Comparison of ENCODE assay signal across 15 cellular contexts in the genomic region with DNA sequence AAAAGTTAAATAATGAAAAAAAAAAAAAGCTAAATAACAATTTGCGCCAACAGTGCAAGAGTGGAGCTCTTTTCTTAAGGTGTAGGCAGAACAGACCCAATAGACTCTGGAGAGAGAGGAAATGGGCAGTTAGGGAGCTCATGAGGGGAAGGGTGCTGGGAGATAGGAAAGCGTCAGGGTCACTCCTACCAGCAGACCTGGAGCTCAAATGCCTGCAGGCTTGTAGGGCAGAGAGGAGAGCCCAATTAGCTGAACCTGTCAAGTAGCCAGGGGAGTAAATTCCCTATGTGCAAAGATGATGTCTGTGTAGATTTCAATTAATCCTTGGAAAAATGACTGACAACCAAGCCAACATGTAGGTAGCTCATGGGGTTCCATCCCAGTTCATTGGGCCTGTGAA.
"Had no signal": no experiment of that assay in that cellular context is flagged by ENCODE, and none has a peak within 500 bp of the region (broad histone marks: within the 10 kb centered on the region; RNA-seq: fewer than 3 reads in every experiment).

No MANE protein-coding gene starts in this region.

- H3K36me3 ChIP-seq: ascending aorta, neural progenitor cell, ovary had no signal

- H3K27me3 Mint-ChIP-seq: activated CD4-positive, alpha-beta memory T cell treated with anti-CD3 and anti-CD28 coated beads for 36 hours had no signal

- ATAC-seq: activated T-cell treated with anti-CD3 and anti-CD28 coated beads, Interleukin-2, amount 50 U/mL, for 72 hours; left lobe of liver had no signal

- H3K27ac Mint-ChIP-seq: activated CD4-positive, alpha-beta memory T cell treated with anti-CD3 and anti-CD28 coated beads for 36 hours; neural progenitor cell; T-helper 1 cell treated with Interleukin-12 subunit alpha and Interleukin-12 subunit beta and Interleukin-4 antibody, amounts not matched to agents 30 μg/mL and 1 μg/mL, for 36 hours had no signal

- H3K9ac ChIP-seq: neural progenitor cell had no signal

- DNase-seq: activated CD4-positive, alpha-beta memory T cell treated with anti-CD3 and anti-CD28 coated beads for 36 hours; activated CD4-positive, CD25-positive, alpha-beta regulatory T cell treated with anti-CD3 and anti-CD28 coated beads, Interleukin-2, amount 50 U/mL, for 72 hours; activated T-cell treated with anti-CD3 and anti-CD28 coated beads, Interleukin-2, amount 50 U/mL, for 72 hours; foreskin melanocyte; heart left ventricle; islet precursor cell; ovary; stimulated activated CD4-positive, alpha-beta T cell treated with anti-CD3 and anti-CD28 coated beads, Interleukin-4, amount 100 ng/mL, for 1 hour; stimulated activated CD8-positive, alpha-beta memory T cell treated with anti-CD3 and anti-CD28 coated beads, Interleukin-4, amount 100 ng/mL, for 48 hours had no signal

- H3K27me3 ChIP-seq: ascending aorta, heart left ventricle, neural progenitor cell, ovary had no signal

- H3K9me3 Mint-ChIP-seq: activated CD4-positive, alpha-beta memory T cell treated with anti-CD3 and anti-CD28 coated beads for 36 hours; activated T-cell treated with anti-CD3 and anti-CD28 coated beads, Interleukin-2, amount 50 U/mL, for 72 hours; T-helper 1 cell treated with Interleukin-12 subunit alpha and Interleukin-12 subunit beta and Interleukin-4 antibody, amounts not matched to agents 30 μg/mL and 1 μg/mL, for 36 hours had no signal

- H3K4me3 ChIP-seq: ascending aorta, heart left ventricle, neural progenitor cell, ovary had no signal

- H3K4me1 ChIP-seq: neural progenitor cell had no signal

- H2AFZ ChIP-seq: neural progenitor cell had no signal

- H3K27ac ChIP-seq: ascending aorta, heart left ventricle, neural progenitor cell, ovary had no signal

- H3K4me2 ChIP-seq: neural progenitor cell had no signal

- FAIRE-seq: bronchial epithelial cell, urothelium cell line had no signal

- H3K9me3 ChIP-seq: ascending aorta, heart left ventricle, ovary had no signal

- H3K4me3 Mint-ChIP-seq: activated CD4-positive, alpha-beta memory T cell treated with anti-CD3 and anti-CD28 coated beads for 36 hours; activated T-cell treated with anti-CD3 and anti-CD28 coated beads, Interleukin-2, amount 50 U/mL, for 72 hours; neural progenitor cell; T-helper 1 cell treated with Interleukin-12 subunit alpha and Interleukin-12 subunit beta and Interleukin-4 antibody, amounts not matched to agents 30 μg/mL and 1 μg/mL, for 36 hours had no signal
